16 cellular contexts compared by ENCODE assay signal in genomic region chr6:148967546-148967945, GRCh38.
DNase-seq lines count a peak whose midpoint lies in the region; ATAC-seq, FAIRE-seq and TF ChIP-seq lines count a peak whose summit lies in the region.
"Had no signal": no experiment of that assay in that cellular context is flagged by ENCODE, and none has a peak within 500 bp of the region (broad histone marks: within the 10 kb centered on the region; RNA-seq: fewer than 3 reads in every experiment).

No MANE protein-coding gene starts in this region.

- peaks cover 27% of the 10 kb centered on the region for H3K36me3 Mint-ChIP-seq in neural progenitor cell
- H3K36me3 Mint-ChIP-seq: mesothelial cell of epicardium had no signal

- peaks cover 14% of the 10 kb centered on the region for H3K79me2 ChIP-seq in neural progenitor cell (ENCODE audit: low read depth)

- H3F3A ChIP-seq in neural progenitor cell (ENCODE audit: low read depth): peaks cover 43% of the 10 kb centered on the region

- 79 to 84% (median 83%) methylated on average over 6 to 7 of the region's 7 CpGs for WGBS in small intestine, 3 donors

- H3K27ac ChIP-seq in neural progenitor cell (peak overlapping the region; percentile 78), small intestine (ENCODE audit: low read depth in 1 of 2, low read length in 1 of 2) (no peak overlapping the region)
- H3K27ac ChIP-seq: vagina had no signal

- no peaks in the 10 kb centered on the region for H3K27me3 ChIP-seq in neural progenitor cell
- H3K27me3 ChIP-seq in small intestine (ENCODE audit: control insufficient read depth in 2 of 2, insufficient read depth in 2 of 2, low read length in 2 of 2): no peaks in the 10 kb centered on the region
- H3K27me3 ChIP-seq: vagina had no signal

- H3K4me1 Mint-ChIP-seq in neural progenitor cell: peaks cover 65% of the 10 kb centered on the region

- H3K27me3 Mint-ChIP-seq in neural progenitor cell (ENCODE audit: insufficient read depth, low read depth): peaks cover 10% of the 10 kb centered on the region

- DNase-seq in G401 (ENCODE audit: low spot score) (peak; percentile 37), NCI-H146 treated with DMSO at 0.1 percent for 48 hours (lab: John Stamatoyannopoulos, UW; ENCODE audit: unreplicated experiment) (peak; percentile 88), ecto neural progenitor cell (ENCODE audit: low spot score) (peak; percentile 55), neural progenitor cell (ENCODE audit: low spot score) (peak; percentile 59), small intestine (no peak), activated gamma-delta T cell treated with Interleukin-2 at 50 U/mL for 16 hours (no peak), cortex of kidney (lab: John Stamatoyannopoulos, UW) (no peak)
- DNase-seq: activated CD4-positive, alpha-beta T cell treated with anti-CD3 and anti-CD28 coated beads, Interleukin-2, amount 50 U/mL, for 48 hours; activated naive CD4-positive, alpha-beta T cell treated with anti-CD3 and anti-CD28 coated beads for 36 hours; EL; KBM-7; NK-92 treated with Interleukin-12 subunit alpha and Interleukin-12 subunit beta, amount 100 ng/mL, for 24 hours had no signal

- H3K4me1 ChIP-seq in neural progenitor cell: peaks cover 50% of the 10 kb centered on the region
- no peaks in the 10 kb centered on the region for H3K4me1 ChIP-seq in small intestine (ENCODE audit: control insufficient read depth in 2 of 2, insufficient read depth in 1 of 2, low read depth in 1 of 2, low read length in 1 of 2)
- H3K4me1 ChIP-seq: vagina had no signal

- H3K36me3 ChIP-seq in neural progenitor cell: no peaks in the 10 kb centered on the region
- no peaks in the 10 kb centered on the region for H3K36me3 ChIP-seq in small intestine (ENCODE audit: control insufficient read depth in 2 of 2, insufficient read depth in 2 of 2, low read length in 2 of 2)
- H3K36me3 ChIP-seq: vagina had no signal

- peak overlapping the region; percentile 90 for H3K27ac Mint-ChIP-seq in neural progenitor cell
- H3K27ac Mint-ChIP-seq: activated naive CD4-positive, alpha-beta T cell treated with anti-CD3 and anti-CD28 coated beads for 36 hours; mesothelial cell of epicardium had no signal

- H3K9ac ChIP-seq in neural progenitor cell: no peak overlapping the region

- no peaks in the 10 kb centered on the region for H3K9me3 ChIP-seq in neural progenitor cell (ENCODE audit: low read depth)
- no peaks in the 10 kb centered on the region for H3K9me3 ChIP-seq in small intestine (ENCODE audit: control insufficient read depth, low read depth)
- H3K9me3 ChIP-seq: vagina had no signal

- no peak for FAIRE-seq in small intestine (lab: Jason Lieb, UNC)
- FAIRE-seq: keratinocyte had no signal

- no peak for ATAC-seq in GM21786 (IDR thresholded peaks at IDR 0.05; ENCODE audit: unreplicated experiment)

- in situ Hi-C loops in G401 (cut with HindIII; ENCODE audit: low sequenced_read_pairs): no loop called here

- peak overlapping the region; percentile 19 for H3K4me3 Mint-ChIP-seq in neural progenitor cell
- H3K4me3 Mint-ChIP-seq: activated naive CD4-positive, alpha-beta T cell treated with anti-CD3 and anti-CD28 coated beads for 36 hours; mesothelial cell of epicardium had no signal

- no peaks in the 10 kb centered on the region for H3K9me3 Mint-ChIP-seq in neural progenitor cell
- H3K9me3 Mint-ChIP-seq: activated naive CD4-positive, alpha-beta T cell treated with anti-CD3 and anti-CD28 coated beads for 36 hours; mesothelial cell of epicardium had no signal

- no peak overlapping the region for H2AFZ ChIP-seq in neural progenitor cell (replicated peaks)

- no peak for TF ChIP-seq CTCF in neural progenitor cell (IDR thresholded peaks at IDR 0.05)

- no peaks in the 10 kb centered on the region for H4K20me1 ChIP-seq in neural progenitor cell (ENCODE audit: low read depth)

- H3K4me3 ChIP-seq in neural progenitor cell (no peak overlapping the region), small intestine (ENCODE audit: low read depth in 1 of 2, low read length in 2 of 2) (no peak overlapping the region)
- H3K4me3 ChIP-seq: vagina had no signal

- H3K4me2 ChIP-seq in neural progenitor cell: peak overlapping the region; percentile 67

Comparison
In these comparisons a context has a peak if more than half of its experiments do, and no peak if none do; other contexts are left out.
1. DNase-seq: peak in G401 (single experiment), NCI-H146 treated with DMSO at 0.1 percent for 48 hours (single experiment), ecto neural progenitor cell (single experiment) and neural progenitor cell (single experiment); none in small intestine (single experiment), activated gamma-delta T cell treated with Interleukin-2 at 50 U/mL for 16 hours (single experiment) and cortex of kidney (single experiment).